Comparison of ENCODE assay signal across 5 cellular contexts in the genomic region with DNA sequence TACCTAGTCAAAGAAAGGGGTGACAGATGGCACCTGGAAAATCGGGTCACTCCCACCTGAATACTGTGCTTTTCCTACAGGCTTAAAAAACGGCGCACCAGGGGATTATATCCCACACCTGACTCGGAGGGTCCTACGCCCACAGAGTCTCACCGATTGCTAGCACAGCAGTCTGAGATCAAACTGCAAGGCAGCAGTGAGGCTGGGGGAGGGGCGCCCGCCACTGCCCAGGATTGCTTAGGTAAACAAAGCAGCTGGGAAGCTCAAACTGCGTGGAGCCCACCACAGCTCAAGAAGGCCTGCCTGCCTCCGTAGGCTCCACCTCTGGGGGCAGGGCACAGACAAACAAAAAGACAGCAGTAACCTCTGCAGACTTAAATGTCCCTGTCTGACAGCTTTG.
A peak's percentile ranks its signal among the peaks of the same experiment; 100 is the strongest.
DNase-seq lines count a peak whose midpoint lies in the region; ATAC-seq and TF ChIP-seq lines count a peak whose summit lies in the region.
"Not testable (repeated sequence)": the region's sequence is repeated elsewhere in the genome, so short reads cannot be mapped to it uniquely, and the experiment has no call there.

No MANE protein-coding gene starts in this region.

- not testable (repeated sequence) for H3K4ac ChIP-seq in neuronal stem cell (ENCODE audit: low read length)

- H3K27ac Mint-ChIP-seq in chondrocyte (ENCODE audit: unreplicated experiment) = not testable (repeated sequence)

- not testable (repeated sequence) for H3K27ac ChIP-seq in neuronal stem cell (replicated peaks; ENCODE audit: low read length)

- H4K8ac ChIP-seq in neuronal stem cell (ENCODE audit: low read depth, low read length) = not testable (repeated sequence)

- H3K79me1 ChIP-seq in neuronal stem cell (ENCODE audit: low read depth, low read length) = not testable (repeated sequence)

- H3K4me3 ChIP-seq in neuronal stem cell (ENCODE audit: low read length in 2 of 2) = not testable (repeated sequence)

- not testable (repeated sequence) for H3K9me3 ChIP-seq in neuronal stem cell (replicated peaks in 1 of 2; ENCODE audit: control insufficient read depth in 2 of 2, insufficient read depth in 1 of 2, low read depth in 1 of 2, low read length in 2 of 2)

- not testable (repeated sequence) for H3K36me3 Mint-ChIP-seq in chondrocyte (ENCODE audit: low read depth)

- H3K4me1 Mint-ChIP-seq in chondrocyte (ENCODE audit: low read depth) = not testable (repeated sequence)

- not testable (repeated sequence) for H3K4me2 ChIP-seq in neuronal stem cell (ENCODE audit: insufficient read depth, low read length, poor library complexity, severe bottlenecking)

- H2AK5ac ChIP-seq in neuronal stem cell (ENCODE audit: low read depth, low read length) = not testable (repeated sequence)

- H3K4me3 Mint-ChIP-seq in chondrocyte (ENCODE audit: unreplicated experiment) = not testable (repeated sequence)

- H3K18ac ChIP-seq in neuronal stem cell (ENCODE audit: low read length) = not testable (repeated sequence)

- not testable (repeated sequence) for H3K9ac ChIP-seq in neuronal stem cell (ENCODE audit: low read depth, low read length, poor library complexity)

- intact Hi-C loops in Right ventricle myocardium inferior (cut with DNase I) = not testable (repeated sequence)

- DNase-seq in ELF-1 (ENCODE audit: low read depth, low spot score) = peak; percentile 6
- peak; percentile 33 for DNase-seq in NCI-H748 (lab: John Stamatoyannopoulos, UW; ENCODE audit: unreplicated experiment)
- DNase-seq in chondrocyte (ENCODE audit: low spot score) = peak; percentile 40
- DNase-seq in Right ventricle myocardium inferior (ENCODE audit: missing footprints) = peak; percentile 32
- not testable (repeated sequence) for DNase-seq in neuronal stem cell (ENCODE audit: low spot score)

- H3K36me3 ChIP-seq in neuronal stem cell (replicated peaks in 1 of 2; ENCODE audit: control insufficient read depth in 2 of 2, insufficient read depth in 2 of 2, low read length in 2 of 2) = not testable (repeated sequence)

- H2AFZ ChIP-seq in neuronal stem cell (ENCODE audit: low read length) = peak overlapping the region; percentile 49

- H2BK15ac ChIP-seq in neuronal stem cell (ENCODE audit: low read length) = not testable (repeated sequence)

- TF ChIP-seq CTCF in chondrocyte (IDR thresholded peaks at IDR 0.05) = not testable (repeated sequence)

- not testable (repeated sequence) for H2BK120ac ChIP-seq in neuronal stem cell (ENCODE audit: low read depth, low read length)

- not testable (repeated sequence) for H3K27me3 Mint-ChIP-seq in chondrocyte (ENCODE audit: low read depth)

- not testable (repeated sequence) for H2BK12ac ChIP-seq in neuronal stem cell (ENCODE audit: low read length)

- not testable (repeated sequence) for H3K4me1 ChIP-seq in neuronal stem cell (ENCODE audit: control insufficient read depth in 2 of 2, insufficient read depth in 1 of 2, low read depth in 1 of 2, low read length in 2 of 2)

- H3K27me3 ChIP-seq in neuronal stem cell (ENCODE audit: control insufficient read depth in 3 of 3, insufficient read depth in 3 of 3, low read depth in 1 of 3, low read length in 3 of 3) = not testable (repeated sequence)

- H3K14ac ChIP-seq in neuronal stem cell (ENCODE audit: low read length) = not testable (repeated sequence)

- not testable (repeated sequence) for H3K9me3 Mint-ChIP-seq in chondrocyte (ENCODE audit: low read depth)

- H4K91ac ChIP-seq in neuronal stem cell (ENCODE audit: low read depth, low read length, poor library complexity) = not testable (repeated sequence)

- not testable (repeated sequence) for ATAC-seq in Right ventricle myocardium inferior

- no CpG with 5 or more reads among the region's 10 CpGs for WGBS in neuronal stem cell (ENCODE audit: extremely low coverage in 2 of 2, insufficient read length in 2 of 2, insufficient replicate concordance in 1 of 2), 2 donors

- not testable (repeated sequence) for H3K23ac ChIP-seq in neuronal stem cell (ENCODE audit: low read depth, low read length, poor library complexity)

- not testable (repeated sequence) for H2BK5ac ChIP-seq in neuronal stem cell (ENCODE audit: low read length)
